ENCODE assay signal across 8 cellular contexts in the genomic region with DNA sequence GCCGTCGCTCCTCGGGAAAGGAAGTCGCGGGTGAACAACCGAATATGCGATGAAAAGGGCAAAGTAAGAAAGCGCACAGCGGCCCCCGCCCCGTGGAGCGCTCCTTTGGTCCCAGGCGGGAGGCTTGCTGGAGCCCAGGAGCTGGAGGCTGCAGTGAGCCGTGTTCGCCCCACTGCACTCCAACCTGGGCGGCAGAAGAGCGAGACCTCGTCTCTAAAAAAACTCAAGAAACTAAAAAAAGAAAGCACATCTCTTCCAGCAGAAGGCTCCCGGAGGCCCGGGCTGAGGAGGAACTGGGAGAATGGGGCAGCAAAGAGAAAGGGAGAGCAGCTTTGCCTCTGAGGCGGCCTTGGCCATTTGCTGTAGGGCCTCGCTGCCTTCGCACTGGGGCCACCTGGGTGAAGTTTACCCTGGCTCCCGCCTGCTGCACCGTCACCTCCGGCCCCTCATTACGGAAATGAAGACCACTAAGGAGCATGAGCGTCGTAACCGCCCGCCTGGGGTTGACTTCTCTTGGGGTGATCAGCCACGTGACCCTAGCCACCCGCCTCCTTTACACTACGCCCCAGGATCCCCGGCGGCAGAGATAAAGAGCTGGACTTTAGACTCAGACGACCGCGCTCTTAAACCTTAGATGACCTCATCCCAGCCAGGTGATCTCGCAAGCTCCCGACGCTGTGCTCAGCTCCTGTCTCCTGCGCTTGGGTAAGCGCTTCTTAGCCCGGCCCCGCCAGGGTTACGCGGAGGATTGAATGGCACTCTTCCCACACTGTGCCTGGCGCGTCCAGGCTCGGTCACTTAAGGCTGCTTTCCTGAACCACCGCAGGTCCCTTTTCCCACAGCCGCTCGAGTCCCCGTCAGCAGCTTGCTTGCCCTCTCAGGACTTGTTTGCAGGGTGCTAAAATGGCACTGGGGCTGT.
DNase-seq lines count a peak whose midpoint lies in the region; ATAC-seq and TF ChIP-seq lines count a peak whose summit lies in the region.

No MANE protein-coding gene starts in this region.

- peaks cover 14% of the 10 kb centered on the region for H3K27me3 Mint-ChIP-seq in activated naive CD4-positive, alpha-beta T cell treated with anti-CD3 and anti-CD28 coated beads, Interleukin-2, amount 50 U/mL, for 24 hours

- DNase-seq in activated naive CD4-positive, alpha-beta T cell treated with Interleukin-2 at 50 U/mL for 16 hours, result peak; percentile 3
- no peak for DNase-seq in activated naive CD4-positive, alpha-beta T cell treated with anti-CD3 and anti-CD28 coated beads, Interleukin-2, amount 50 U/mL, for 16 hours
- peak; percentile 37 for DNase-seq in hepatic stellate cell (ENCODE audit: low spot score)
- DNase-seq in retinal pigment epithelial cell (ENCODE audit: low read depth), result peak; percentile 83
- DNase-seq in NCI-H2081 (lab: John Stamatoyannopoulos, UW), result no peak

- ATAC-seq in HG03342 (IDR thresholded peaks at IDR 0.05; ENCODE audit: unreplicated experiment) (peak; percentile 84), GM21367 (IDR thresholded peaks at IDR 0.05; ENCODE audit: unreplicated experiment) (no peak)

- H3K27ac Mint-ChIP-seq in activated naive CD4-positive, alpha-beta T cell treated with anti-CD3 and anti-CD28 coated beads, Interleukin-2, amount 50 U/mL, for 24 hours, result peak overlapping the region; percentile 74

- H3K4me3 ChIP-seq in retinal pigment epithelial cell (ENCODE audit: low read length), result peak overlapping the region; percentile 38

- H3K4me1 Mint-ChIP-seq in activated naive CD4-positive, alpha-beta T cell treated with anti-CD3 and anti-CD28 coated beads, Interleukin-2, amount 50 U/mL, for 24 hours, result peaks cover 16% of the 10 kb centered on the region

- H3K36me3 Mint-ChIP-seq in activated naive CD4-positive, alpha-beta T cell treated with anti-CD3 and anti-CD28 coated beads, Interleukin-2, amount 50 U/mL, for 24 hours, result peaks cover 6% of the 10 kb centered on the region

- H3K4me3 Mint-ChIP-seq in activated naive CD4-positive, alpha-beta T cell treated with anti-CD3 and anti-CD28 coated beads, Interleukin-2, amount 50 U/mL, for 24 hours, result peak overlapping the region; percentile 88

- no peak for TF ChIP-seq CTCF in retinal pigment epithelial cell (conservative IDR thresholded peaks at IDR 0.05; ENCODE audit: low read depth, low read length)

- H3K9me3 Mint-ChIP-seq in activated naive CD4-positive, alpha-beta T cell treated with anti-CD3 and anti-CD28 coated beads, Interleukin-2, amount 50 U/mL, for 24 hours, result peaks cover 10% of the 10 kb centered on the region

Comparison
In these comparisons a context has a peak if more than half of its experiments do, and no peak if none do; other contexts are left out.
1. DNase-seq: peak in activated naive CD4-positive, alpha-beta T cell treated with Interleukin-2 at 50 U/mL for 16 hours (single experiment), hepatic stellate cell (single experiment) and retinal pigment epithelial cell (single experiment); none in activated naive CD4-positive, alpha-beta T cell treated with anti-CD3 and anti-CD28 coated beads, Interleukin-2, amount 50 U/mL, for 16 hours (single experiment) and NCI-H2081 (0 of 2).